Comparison of ENCODE assay signal across 8 cellular contexts in genomic region chrX:49191033-49191871, GRCh38. TPM values are rescaled to one million over a fixed set of nuclear protein-coding genes. Genes with fewer than 3 reads are reported as not detected.
DNase-seq lines count a peak whose midpoint lies in the region; ATAC-seq and TF ChIP-seq lines count a peak whose summit lies in the region.

No MANE protein-coding gene starts in this region.

- peaks cover 3% of the 10 kb centered on the region for H3K36me3 Mint-ChIP-seq in CD8-positive, alpha-beta T cell
- H3K36me3 Mint-ChIP-seq in effector memory CD8-positive, alpha-beta T cell (ENCODE audit: insufficient read depth), result peaks cover 10% of the 10 kb centered on the region
- peaks cover 3% of the 10 kb centered on the region for H3K36me3 Mint-ChIP-seq in memory B cell

- peaks cover 15% of the 10 kb centered on the region for H3K4me1 ChIP-seq in CD8-positive, alpha-beta T cell (ENCODE audit: insufficient read depth, low read length)

- peak overlapping the region; percentile 71 for H3K4me3 ChIP-seq in CD8-positive, alpha-beta T cell (ENCODE audit: low read depth, low read length)
- peak overlapping the region; percentile 61 for H3K4me3 ChIP-seq in HL-60 (replicated peaks; ENCODE audit: insufficient read depth, low read length)

- intact Hi-C loops in CD8-positive, alpha-beta T cell (cut with DNase I, micrococcal nuclease), result loop anchor here (1.0 to 10.0 kb wide), 8 partner anchors 9 to 1574 kb away; partner anchors contain the start of genes SYP (in 2 of the 2), CACNA1F (in 1 of the 2), GPKOW (in 1 of the 2) and PPP1R3F (in 1 of the 2)

- peak; percentile 62 to 90 (median 78) for DNase-seq in CD8-positive, alpha-beta T cell
- DNase-seq in HL-60 (ENCODE audit: low read depth in 1 of 2, low spot score in 1 of 2) (peak; percentile 96 to 97), memory B cell (ENCODE audit: low spot score in 2 of 2) (peak; percentile 46 to 81)
- DNase-seq in NK-92 treated with Interleukin-12 subunit alpha and Interleukin-12 subunit beta, amount 100 ng/mL, for 24 hours (lab: John Stamatoyannopoulos, UW), result peak; percentile 78
- peak in 2 of 3 experiments; percentile 45 to 55 for DNase-seq in activated CD8-positive, alpha-beta memory T cell treated with anti-CD3 and anti-CD28 coated beads for 48 hours (ENCODE audit: low read depth in 2 of 3, low spot score in 2 of 3)
- DNase-seq in effector memory CD8-positive, alpha-beta T cell, result peak; percentile 76 to 77 (median 76)
- DNase-seq in stimulated activated CD8-positive, alpha-beta memory T cell treated with anti-CD3 and anti-CD28 coated beads, Interleukin-15, amount 100 ng/mL, for 24 hours (ENCODE audit: low read depth), result peak; percentile 36

- POLR2A ChIA-PET in CD8-positive, alpha-beta T cell (lab: Charles Lee), result interaction anchor here (0.7 to 1.3 kb wide), 8 partner anchors 25 to 118 kb away, joined by 3 to 6 read pairs (median 4); partner anchors contain the start of genes MAGIX and WDR45

- H3K9me3 ChIP-seq in CD8-positive, alpha-beta T cell (ENCODE audit: low read length), result no peaks in the 10 kb centered on the region

- ATAC-seq in CD8-positive, alpha-beta T cell, result peak; percentile 88
- ATAC-seq in GM19463 (IDR thresholded peaks at IDR 0.05; ENCODE audit: unreplicated experiment) (peak; percentile 87), memory B cell (ENCODE audit: low read depth) (peak; percentile 79)
- peak; percentile 84 for ATAC-seq in effector memory CD8-positive, alpha-beta T cell (replicated peaks)

- H3K27me3 ChIP-seq in CD8-positive, alpha-beta T cell (ENCODE audit: insufficient read depth, low read length), result no peaks in the 10 kb centered on the region
- no peaks in the 10 kb centered on the region for H3K27me3 ChIP-seq in HL-60 (ENCODE audit: insufficient read depth, poor library complexity, severe bottlenecking)

- no peaks in the 10 kb centered on the region for H3K27me3 Mint-ChIP-seq in CD8-positive, alpha-beta T cell (ENCODE audit: low read depth)
- no peaks in the 10 kb centered on the region for H3K27me3 Mint-ChIP-seq in effector memory CD8-positive, alpha-beta T cell
- no peaks in the 10 kb centered on the region for H3K27me3 Mint-ChIP-seq in memory B cell

- H3K27ac ChIP-seq in CD8-positive, alpha-beta T cell (ENCODE audit: low read depth, low read length), result peak overlapping the region; percentile 61
- H3K27ac ChIP-seq in HL-60 (replicated peaks), result peak overlapping the region; percentile 90

- no peaks in the 10 kb centered on the region for H3K9me3 Mint-ChIP-seq in CD8-positive, alpha-beta T cell
- H3K9me3 Mint-ChIP-seq in effector memory CD8-positive, alpha-beta T cell, result no peaks in the 10 kb centered on the region
- no peaks in the 10 kb centered on the region for H3K9me3 Mint-ChIP-seq in memory B cell

- CTCF ChIA-PET in CD8-positive, alpha-beta T cell (lab: Charles Lee), result interaction anchor here (0.6 to 2.7 kb wide), 4 partner anchors 78 to 614 kb away, joined by 3 to 8 read pairs (median 4); no protein-coding TSS in a partner anchor

- TF ChIP-seq CTCF in CD8-positive, alpha-beta T cell (IDR thresholded peaks at IDR 0.05), result no peak
- TF ChIP-seq CTCF in HL-60 (IDR thresholded peaks at IDR 0.05; ENCODE audit: insufficient read depth, low read length), result no peak

- no peaks in the 10 kb centered on the region for H3K36me3 ChIP-seq in CD8-positive, alpha-beta T cell (ENCODE audit: insufficient read depth, low read length)

- peaks cover 26% of the 10 kb centered on the region for H3K4me1 Mint-ChIP-seq in CD8-positive, alpha-beta T cell (ENCODE audit: low read depth)
- peaks cover 10 to 22% of the 10 kb centered on the region in 2 donors for H3K4me1 Mint-ChIP-seq in effector memory CD8-positive, alpha-beta T cell (ENCODE audit: low read depth in 2 of 2)
- H3K4me1 Mint-ChIP-seq in memory B cell, result peaks cover 24% of the 10 kb centered on the region

- peak overlapping the region; percentile 93 for H3K27ac Mint-ChIP-seq in CD8-positive, alpha-beta T cell
- peak overlapping the region; percentile 70 to 87 for H3K27ac Mint-ChIP-seq in effector memory CD8-positive, alpha-beta T cell
- H3K27ac Mint-ChIP-seq in memory B cell, result peak overlapping the region; percentile 87

- H3K4me3 Mint-ChIP-seq in CD8-positive, alpha-beta T cell, result peak overlapping the region; percentile 92
- peak overlapping the region; percentile 85 to 88 for H3K4me3 Mint-ChIP-seq in effector memory CD8-positive, alpha-beta T cell
- H3K4me3 Mint-ChIP-seq in memory B cell, result peak overlapping the region; percentile 91

RNA-seq across cellular contexts. Expression of gene PRICKLE3, which starts 5.1 kb away (rescaled TPM):
- total RNA-seq in CD8-positive, alpha-beta T cell, result 1 to 10 TPM in 1 of 2 experiments, under 1 TPM in 1; 0.98 to 1.5 TPM

RNA-seq across cellular contexts. Expression of gene SYP, which starts 8.7 kb away (rescaled TPM):
- under 1 TPM; 0.44 to 0.65 TPM for total RNA-seq in CD8-positive, alpha-beta T cell

RNA-seq across cellular contexts. Expression of gene PLP2, which starts 19.6 kb away (rescaled TPM):
- total RNA-seq in CD8-positive, alpha-beta T cell, result 10 to 100 TPM; 95.9 to 96.4 TPM

RNA-seq across cellular contexts. Expression of gene MAGIX, which starts 28.7 kb away (rescaled TPM):
- under 1 TPM; 0.31 to 0.84 TPM for total RNA-seq in CD8-positive, alpha-beta T cell

RNA-seq across cellular contexts. Expression of gene CACNA1F, which starts 41.9 kb away (rescaled TPM):
- total RNA-seq in CD8-positive, alpha-beta T cell, result under 1 TPM; 0.84 to 0.86 TPM

Comparison
In these comparisons a context has a peak if more than half of its experiments do, and no peak if none do; other contexts are left out.
1. Peak in every context shown above with its lines: DNase-seq, ATAC-seq, H3K4me3 ChIP-seq and H3K27ac ChIP-seq.
2. DNase-seq: peak in every context shown above with its lines; median percentile 96 in HL-60; 78 in CD8-positive, alpha-beta T cell; 78 in NK-92 treated with Interleukin-12 subunit alpha and Interleukin-12 subunit beta, amount 100 ng/mL, for 24 hours; 76 in effector memory CD8-positive, alpha-beta T cell; 64 in memory B cell; 50 in activated CD8-positive, alpha-beta memory T cell treated with anti-CD3 and anti-CD28 coated beads for 48 hours; 36 in stimulated activated CD8-positive, alpha-beta memory T cell treated with anti-CD3 and anti-CD28 coated beads, Interleukin-15, amount 100 ng/mL, for 24 hours.